In the genomic region with DNA sequence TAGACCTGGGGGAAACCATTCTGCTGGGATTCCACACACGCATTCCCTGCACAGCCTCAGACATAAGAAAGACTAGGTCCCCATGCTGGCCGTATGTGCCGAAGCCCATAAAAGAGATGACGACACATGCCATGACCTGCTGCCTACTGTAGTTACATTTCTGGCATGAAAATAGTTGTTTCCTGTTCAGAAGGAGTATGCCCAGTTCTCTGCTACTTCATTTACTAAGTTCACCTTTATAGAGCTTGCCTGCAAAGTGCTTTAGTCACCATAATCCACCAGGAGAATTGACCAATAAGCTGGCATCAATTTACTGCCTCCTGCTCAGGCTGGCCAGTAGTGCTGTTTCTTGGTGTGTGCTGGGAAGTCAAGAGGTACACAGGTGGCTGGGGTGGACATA, we compare ENCODE assay signal across 22 cellular contexts.
"Had no signal": no experiment of that assay in that cellular context is flagged by ENCODE, and none has a peak within 500 bp of the region (broad histone marks: within the 10 kb centered on the region; RNA-seq: fewer than 3 reads in every experiment).

No MANE protein-coding gene starts in this region.

- DNase-seq: effector memory CD4-positive, alpha-beta T cell; esophagus squamous epithelium; foreskin fibroblast; glutamatergic neuron; islet precursor cell; left ventricle myocardium inferior; lower lobe of right lung; mesenchymal stem cell; midbrain; naive B cell; nephron progenitor cell; posterior cingulate gyrus; right cardiac atrium; small intestine; stimulated activated CD4-positive, alpha-beta T cell treated with anti-CD3 and anti-CD28 coated beads, Interleukin-12 subunit alpha, Interleukin-12 subunit beta, amount 100 ng/mL, for 4 hours; stimulated activated naive CD4-positive, alpha-beta T cell; stomach; substantia nigra; uterus had no signal

- H3K27ac ChIP-seq: epithelial cell of prostate, gastroesophageal sphincter, left ventricle myocardium inferior, lower lobe of right lung, stomach, thoracic aorta, uterus had no signal

- H3K4me3 ChIP-seq: esophagus squamous epithelium, gastroesophageal sphincter, left ventricle myocardium inferior, lower lobe of right lung, stomach, thoracic aorta, uterus had no signal

- H3K27me3 ChIP-seq: esophagus squamous epithelium, gastroesophageal sphincter, stomach, uterus had no signal

- H3K4me1 ChIP-seq: lower lobe of right lung, uterus had no signal

- H3K9me3 ChIP-seq: esophagus squamous epithelium, gastroesophageal sphincter, left ventricle myocardium inferior, lower lobe of right lung, stomach, thoracic aorta, uterus had no signal

- H3K36me3 ChIP-seq: esophagus squamous epithelium, gastroesophageal sphincter, left ventricle myocardium inferior, lower lobe of right lung, stomach, thoracic aorta, uterus had no signal
